ENCODE assay signal across 16 cellular contexts in genomic region chr9:132474253-132474652, GRCh38.
DNase-seq lines count a peak whose midpoint lies in the region; TF ChIP-seq lines count a peak whose summit lies in the region.
"Had no signal": no experiment of that assay in that cellular context is flagged by ENCODE, and none has a peak within 500 bp of the region (broad histone marks: within the 10 kb centered on the region; RNA-seq: fewer than 3 reads in every experiment).

No MANE protein-coding gene starts in this region.

- no peaks in the 10 kb centered on the region for H3K9me3 Mint-ChIP-seq in activated T-helper 1 cell treated with anti-CD3 and anti-CD28 coated beads, Interleukin-12 subunit alpha, Interleukin-12 subunit beta, Interleukin-2, Interleukin-4 antibody, amounts not matched to agents 30 ng/mL and 10 ng/mL and 1 ng/mL, durations not matched to agents 14 hours and 24 hours and 36 hours
- H3K9me3 Mint-ChIP-seq: CD8-positive, alpha-beta T cell; IgD-negative memory B cell had no signal

- H3K27ac Mint-ChIP-seq in activated T-helper 1 cell treated with anti-CD3 and anti-CD28 coated beads, Interleukin-12 subunit alpha, Interleukin-12 subunit beta, Interleukin-2, Interleukin-4 antibody, amounts not matched to agents 30 ng/mL and 10 ng/mL and 1 ng/mL, durations not matched to agents 14 hours and 24 hours and 36 hours: no peak overlapping the region
- H3K27ac Mint-ChIP-seq: CD8-positive, alpha-beta T cell; IgD-negative memory B cell had no signal

- no peak overlapping the region for H3K4me3 ChIP-seq in choroid plexus epithelial cell (ENCODE audit: low read depth, low read length)
- H3K4me3 ChIP-seq: Peyer's patch had no signal

- DNase-seq in HT1080 (ENCODE audit: low read depth) (peak; percentile 24), choroid plexus epithelial cell (ENCODE audit: low read depth) (peak; percentile 39), left kidney (ENCODE audit: low read depth, low spot score) (peak; percentile 77), glomerular visceral epithelial cell (ENCODE audit: extremely low spot score) (no peak), posterior cingulate gyrus (no peak)
- DNase-seq in activated T-helper 1 cell treated with anti-CD3 and anti-CD28 coated beads, Interleukin-12 subunit alpha, Interleukin-12 subunit beta, Interleukin-2, Interleukin-4 antibody, amounts not matched to agents 30 ng/mL and 10 ng/mL and 1 ng/mL, durations not matched to agents 14 hours and 24 hours and 36 hours (ENCODE audit: low spot score): no peak
- DNase-seq in activated T-cell treated with anti-CD3 and anti-CD28 coated beads, Interleukin-2, amount 50 U/mL, for 48 hours: no peak
- DNase-seq: BE2C; CD8-positive, alpha-beta T cell; H7; NCI-H146; NCI-H2081 treated with DMSO at 0.1 percent for 48 hours; NCI-H524; Peyer's patch; SIG-M5 had no signal

- H3K27me3 Mint-ChIP-seq in activated T-helper 1 cell treated with anti-CD3 and anti-CD28 coated beads, Interleukin-12 subunit alpha, Interleukin-12 subunit beta, Interleukin-2, Interleukin-4 antibody, amounts not matched to agents 30 ng/mL and 10 ng/mL and 1 ng/mL, durations not matched to agents 14 hours and 24 hours and 36 hours (ENCODE audit: insufficient read depth): peaks cover 12% of the 10 kb centered on the region

- intact Hi-C loops in posterior cingulate gyrus (cut with DNase I): no loop called here
- intact Hi-C loops in activated T-helper 1 cell treated with anti-CD3 and anti-CD28 coated beads, Interleukin-12 subunit alpha, Interleukin-12 subunit beta, Interleukin-2, Interleukin-4 antibody, amounts not matched to agents 30 ng/mL and 10 ng/mL and 1 ng/mL, durations not matched to agents 14 hours and 24 hours and 36 hours (cut with micrococcal nuclease): no loop called here

- H3K36me3 Mint-ChIP-seq in activated T-helper 1 cell treated with anti-CD3 and anti-CD28 coated beads, Interleukin-12 subunit alpha, Interleukin-12 subunit beta, Interleukin-2, Interleukin-4 antibody, amounts not matched to agents 30 ng/mL and 10 ng/mL and 1 ng/mL, durations not matched to agents 14 hours and 24 hours and 36 hours (ENCODE audit: low read depth): no peaks in the 10 kb centered on the region
- H3K36me3 Mint-ChIP-seq: CD8-positive, alpha-beta T cell; IgD-negative memory B cell had no signal

- no peaks in the 10 kb centered on the region for H3K4me1 Mint-ChIP-seq in activated T-helper 1 cell treated with anti-CD3 and anti-CD28 coated beads, Interleukin-12 subunit alpha, Interleukin-12 subunit beta, Interleukin-2, Interleukin-4 antibody, amounts not matched to agents 30 ng/mL and 10 ng/mL and 1 ng/mL, durations not matched to agents 14 hours and 24 hours and 36 hours (ENCODE audit: low read depth)

- no peak overlapping the region for H3K4me3 Mint-ChIP-seq in activated T-helper 1 cell treated with anti-CD3 and anti-CD28 coated beads, Interleukin-12 subunit alpha, Interleukin-12 subunit beta, Interleukin-2, Interleukin-4 antibody, amounts not matched to agents 30 ng/mL and 10 ng/mL and 1 ng/mL, durations not matched to agents 14 hours and 24 hours and 36 hours
- H3K4me3 Mint-ChIP-seq: CD8-positive, alpha-beta T cell had no signal

- TF ChIP-seq CTCF in choroid plexus epithelial cell (conservative IDR thresholded peaks at IDR 0.05; ENCODE audit: low read depth, low read length): no peak

Comparison
In these comparisons a context has a peak if more than half of its experiments do, and no peak if none do; other contexts are left out.
1. DNase-seq: peak in HT1080 (single experiment), choroid plexus epithelial cell (single experiment) and left kidney (single experiment); none in glomerular visceral epithelial cell (single experiment), posterior cingulate gyrus (0 of 10), activated T-helper 1 cell treated with anti-CD3 and anti-CD28 coated beads, Interleukin-12 subunit alpha, Interleukin-12 subunit beta, Interleukin-2, Interleukin-4 antibody, amounts not matched to agents 30 ng/mL and 10 ng/mL and 1 ng/mL, durations not matched to agents 14 hours and 24 hours and 36 hours (single experiment) and activated T-cell treated with anti-CD3 and anti-CD28 coated beads, Interleukin-2, amount 50 U/mL, for 48 hours (0 of 2).